ENCODE assay signal across 13 cellular contexts in genomic region chr16:2952679-2953078, GRCh38. TPM values are rescaled to one million over a fixed set of nuclear protein-coding genes. Genes with fewer than 3 reads are reported as not detected.
A peak's percentile ranks its signal among the peaks of the same experiment; 100 is the strongest.
DNase-seq lines count a peak whose midpoint lies in the region; ATAC-seq and FAIRE-seq lines count a peak whose summit lies in the region.
"Had no signal": no experiment of that assay in that cellular context is flagged by ENCODE, and none has a peak within 500 bp of the region (broad histone marks: within the 10 kb centered on the region; RNA-seq: fewer than 3 reads in every experiment).

No MANE protein-coding gene starts in this region.

- intact Hi-C loops in Right ventricle myocardium superior (cut with DNase I) = no loop called here
- intact Hi-C loops in cardiac septum (cut with DNase I) = no loop called here

- no peak for FAIRE-seq in urothelium cell line (lab: Jason Lieb, UNC)
- FAIRE-seq: TTC549 had no signal

- DNase-seq in Right ventricle myocardium superior (no peak), cardiac septum (ENCODE audit: low spot score) (no peak), NCI-H2171 (lab: John Stamatoyannopoulos, UW) (peak; percentile 23), ecto neural progenitor cell (ENCODE audit: low spot score) (peak; percentile 44), mesenteric fat pad (ENCODE audit: low spot score) (no peak), HT-29 (ENCODE audit: low spot score) (no peak), urothelium cell line (ENCODE audit: low spot score) (no peak)
- DNase-seq: activated CD8-positive, alpha-beta T cell treated with anti-CD3 and anti-CD28 coated beads for 36 hours; mesendoderm; stimulated activated CD4-positive, alpha-beta T cell treated with anti-CD3 and anti-CD28 coated beads, Interleukin-4, amount 100 ng/mL, for 4 hours had no signal

- peak; percentile 28 for ATAC-seq in Right ventricle myocardium superior (ENCODE audit: poor library complexity)
- no peak for ATAC-seq in activated CD4-positive, CD25-positive, alpha-beta regulatory T cell treated with anti-CD3 and anti-CD28 coated beads, Interleukin-2, amount 50 U/mL, for 24 hours
- ATAC-seq: activated CD8-positive, alpha-beta T cell treated with anti-CD3 and anti-CD28 coated beads for 36 hours had no signal

RNA-seq across cellular contexts. Expression of gene KREMEN2, which starts 11.4 kb away (rescaled TPM):
- not detected for total RNA-seq in Right ventricle myocardium superior
- total RNA-seq in cardiac septum = not detected
- not detected for total RNA-seq in mesenteric fat pad
- total RNA-seq in HT-29 (2014; rRNA removed; shearing (Covaris generic)) = 0.08 and 0.31 TPM in 2 replicates
- total RNA-seq: tibial nerve had no signal

RNA-seq across cellular contexts. Expression of gene PAQR4, which starts 16.5 kb away (rescaled TPM):
- total RNA-seq in Right ventricle myocardium superior = 7.7 TPM
- 10.9 TPM for total RNA-seq in cardiac septum
- 4.5 TPM for total RNA-seq in mesenteric fat pad
- total RNA-seq in HT-29 (2014; rRNA removed; shearing (Covaris generic)) = 97.9 and 106 TPM in 2 replicates

RNA-seq across cellular contexts. Expression of gene PKMYT1, which starts 27.6 kb away (rescaled TPM):
- total RNA-seq in Right ventricle myocardium superior = 1.1 TPM
- 1.8 TPM for total RNA-seq in cardiac septum
- 0.58 TPM for total RNA-seq in mesenteric fat pad
- 86.3 and 92.1 TPM in 2 replicates for total RNA-seq in HT-29 (2014; rRNA removed; shearing (Covaris generic))

RNA-seq across cellular contexts. Expression of gene FLYWCH1, which starts 40.9 kb away (rescaled TPM):
- total RNA-seq in Right ventricle myocardium superior (36.8 TPM), cardiac septum (43.5 TPM), mesenteric fat pad (32.0 TPM)
- total RNA-seq in HT-29 (2014; rRNA removed; shearing (Covaris generic)) = 25.8 and 30.1 TPM in 2 replicates

Comparison
In these comparisons a context has a peak if more than half of its experiments do, and no peak if none do; other contexts are left out.
1. DNase-seq: peak in NCI-H2171 (single experiment) and ecto neural progenitor cell (single experiment); none in Right ventricle myocardium superior (single experiment), cardiac septum (single experiment), mesenteric fat pad (single experiment), HT-29 (single experiment) and urothelium cell line (single experiment).
2. RNA of gene PKMYT1, which starts 27.6 kb away (total RNA-seq): 86.3 to 92.1 TPM in HT-29; 1.8 TPM in cardiac septum (single experiment), 1.1 TPM in Right ventricle myocardium superior (single experiment) and 0.58 TPM in mesenteric fat pad (single experiment); every median in the first group is over 10 times any median in the second.